35 cellular contexts compared by ENCODE assay signal in the genomic region with DNA sequence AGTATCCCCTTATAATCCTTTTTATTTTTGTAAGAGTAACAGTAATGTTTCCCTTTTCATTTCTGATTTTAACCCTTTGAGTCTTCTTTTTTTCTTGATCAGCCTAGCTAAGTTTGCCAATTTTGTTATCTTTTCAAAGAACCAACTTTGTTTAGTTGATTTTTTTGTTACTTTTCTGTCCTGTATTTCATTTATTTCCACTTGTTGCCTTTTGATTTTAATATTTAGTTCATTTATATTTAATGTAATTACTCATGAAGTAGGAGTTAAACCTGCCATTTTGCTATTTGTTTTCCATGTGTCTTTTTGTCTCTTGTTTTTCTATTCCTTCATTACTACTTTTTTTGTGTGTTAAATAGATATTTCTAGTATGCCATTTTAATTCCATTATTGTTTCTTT.
"Had no signal": no experiment of that assay in that cellular context is flagged by ENCODE, and none has a peak within 500 bp of the region (broad histone marks: within the 10 kb centered on the region; RNA-seq: fewer than 3 reads in every experiment).

No MANE protein-coding gene starts in this region.

- H3K4me3 ChIP-seq: adrenal gland, body of pancreas, cardiac muscle cell had no signal

- H3K36me3 ChIP-seq: adrenal gland had no signal

- FAIRE-seq: astrocyte, bronchial epithelial cell, TTC549 had no signal

- H3K27me3 ChIP-seq: adrenal gland, body of pancreas, cardiac muscle cell had no signal

- DNase-seq: activated B cell treated with CpG ODN at 0.5 μM for 24 hours; activated CD4-positive, alpha-beta memory T cell treated with anti-CD3 and anti-CD28 coated beads for 36 hours; activated CD4-positive, alpha-beta T cell treated with anti-CD3 and anti-CD28 coated beads for 4 hours; activated CD4-positive, alpha-beta T cell treated with anti-CD3 and anti-CD28 coated beads, Interleukin-2, amount 10 ng/mL, durations not matched to agents 24 days and 14 days; activated CD4-positive, alpha-beta T cell treated with anti-CD3 and anti-CD28 coated beads, Interleukin-2, amount 50 U/mL, for 1 hour; activated CD4-positive, alpha-beta T cell treated with anti-CD3 and anti-CD28 coated beads, Interleukin-2, amount 50 U/mL, for 4 hours; activated CD4-positive, CD25-positive, alpha-beta regulatory T cell treated with anti-CD3 and anti-CD28 coated beads, Interleukin-2, amount 50 U/mL, for 72 hours; activated CD8-positive, alpha-beta memory T cell treated with anti-CD3 and anti-CD28 coated beads, Interleukin-2, amount 50 U/mL, for 4 hours; activated CD8-positive, alpha-beta T cell treated with anti-CD3 and anti-CD28 coated beads for 36 hours; activated effector memory CD4-positive, alpha-beta T cell treated with anti-CD3 and anti-CD28 coated beads, Interleukin-2, amount 50 U/mL, for 16 hours; activated gamma-delta T cell treated with Interleukin-2 at 50 U/mL for 16 hours; activated naive CD4-positive, alpha-beta T cell; activated naive CD4-positive, alpha-beta T cell treated with anti-CD3 and anti-CD28 coated beads for 36 hours; activated naive CD4-positive, alpha-beta T cell treated with anti-CD3 and anti-CD28 coated beads, Interleukin-2, amount 50 U/mL, for 16 hours; activated naive CD8-positive, alpha-beta T cell treated with anti-CD3 and anti-CD28 coated beads for 36 hours; activated T-cell treated with anti-CD3 and anti-CD28 coated beads for 4 hours; activated T-cell treated with anti-CD3 and anti-CD28 coated beads, Interleukin-2, amount 50 U/mL, for 1 hour; activated T-cell treated with anti-CD3 and anti-CD28 coated beads, Interleukin-2, amount 50 U/mL, for 4 hours; activated T-cell treated with anti-CD3 and anti-CD28 coated beads, Interleukin-2, amount 50 U/mL, for 72 hours; adrenal gland; amniotic stem cell; aorta; body of pancreas; caudate nucleus; cerebellar nuclear complex; T-cell; T-helper 17 cell; T-helper 9 cell had no signal

- ATAC-seq: activated CD8-positive, alpha-beta T cell treated with anti-CD3 and anti-CD28 coated beads for 36 hours; activated naive CD4-positive, alpha-beta T cell treated with anti-CD3 and anti-CD28 coated beads, Interleukin-2, amount 50 U/mL, for 72 hours; activated T-cell treated with anti-CD3 and anti-CD28 coated beads, Interleukin-2, amount 50 U/mL, for 4 hours; activated T-cell treated with anti-CD3 and anti-CD28 coated beads, Interleukin-2, amount 50 U/mL, for 72 hours; activated T-helper 17 cell treated with anti-CD3 and anti-CD28 coated beads, Interleukin-2, amount 50 U/mL, for 72 hours; body of pancreas; T-cell; T-helper 17 cell had no signal

- H3K27ac ChIP-seq: adrenal gland, body of pancreas, cardiac muscle cell, VCaP had no signal
